In genomic region chr5:149317281-149318048, GRCh38 we compare ENCODE assay signal across 8 cellular contexts. TPM values are rescaled to one million over a fixed set of nuclear protein-coding genes. Genes with fewer than 3 reads are reported as not detected.
DNase-seq lines count a peak whose midpoint lies in the region; ATAC-seq, FAIRE-seq and TF ChIP-seq lines count a peak whose summit lies in the region.

No MANE protein-coding gene starts in this region.

- FAIRE-seq in urothelium cell line (lab: Jason Lieb, UNC) = no peak

- peak; percentile 89 for TF ChIP-seq CTCF in CD4-positive, alpha-beta T cell (IDR thresholded peaks at IDR 0.05)
- TF ChIP-seq CTCF in breast epithelium (IDR thresholded peaks at IDR 0.05) = peak; percentile 53 to 72 (median 66)
- TF ChIP-seq CTCF in right lobe of liver (IDR thresholded peaks at IDR 0.05) = peak; percentile 57 to 90 (median 70)

- H3K36me3 Mint-ChIP-seq in CD4-positive, alpha-beta T cell (ENCODE audit: low read depth) = no peaks in the 10 kb centered on the region

- peak in 9 of 10 experiments; percentile 11 to 37 (median 22) for DNase-seq in CD4-positive, alpha-beta T cell
- peak; percentile 71 for DNase-seq in HT-29 (ENCODE audit: low spot score)
- DNase-seq in RPMI8226 = peak; percentile 52
- DNase-seq in breast epithelium (ENCODE audit: low spot score in 2 of 2) = no peak
- DNase-seq in right lobe of liver = no peak
- peak; percentile 64 for DNase-seq in urothelium cell line (ENCODE audit: low spot score)
- no peak for DNase-seq in cortex of kidney (lab: John Stamatoyannopoulos, UW)

- no peak overlapping the region for H3K4me3 Mint-ChIP-seq in CD4-positive, alpha-beta T cell

- intact Hi-C loops in CD4-positive, alpha-beta T cell (cut with DNase I, micrococcal nuclease) = loop anchor here (1.0 to 2.0 kb wide), 4 partner anchors 54 to 247 kb away; no protein-coding TSS in a partner anchor
- intact Hi-C loops in breast epithelium (cut with DNase I; ENCODE audit: low total_unique reads) (no loop called here), right lobe of liver (cut with DNase I) (loop anchor here (5.0 kb wide), 1 partner anchor 55 kb away; no protein-coding TSS in a partner anchor)

- H3K27ac ChIP-seq in CD4-positive, alpha-beta T cell (ENCODE audit: low read depth, low read length) = no peak overlapping the region
- H3K27ac ChIP-seq in breast epithelium (no peak overlapping the region), right lobe of liver (no peak overlapping the region)

- no peaks in the 10 kb centered on the region for H3K9me3 ChIP-seq in CD4-positive, alpha-beta T cell (ENCODE audit: control insufficient read depth, low read length)
- H3K9me3 ChIP-seq in breast epithelium (no peaks in the 10 kb centered on the region), right lobe of liver (no peaks in the 10 kb centered on the region)

- peaks cover 6% of the 10 kb centered on the region for H3K4me1 Mint-ChIP-seq in CD4-positive, alpha-beta T cell (ENCODE audit: low read depth)

- H3K4me1 ChIP-seq in breast epithelium (peaks cover 0 to 7% of the 10 kb centered on the region in 2 donors), right lobe of liver (peaks cover 0 to 10% (median 3%) of the 10 kb centered on the region in 4 donors)

- no peak overlapping the region for H3K27ac Mint-ChIP-seq in CD4-positive, alpha-beta T cell

- peak; percentile 78 for ATAC-seq in CD4-positive, alpha-beta T cell (ENCODE audit: poor library complexity)
- ATAC-seq in GM18511 (IDR thresholded peaks at IDR 0.05; ENCODE audit: unreplicated experiment) (peak; percentile 77), right lobe of liver (peak; percentile 52 to 62 (median 58))

- no peak overlapping the region for H3K4me3 ChIP-seq in breast epithelium
- H3K4me3 ChIP-seq in right lobe of liver = no peak overlapping the region

- CTCF ChIA-PET in CD4-positive, alpha-beta T cell (lab: Charles Lee) = interaction anchor here (0.7 to 2.1 kb wide), 9 partner anchors 24 to 117 kb away, joined by 3 to 22 read pairs (median 5); no protein-coding TSS in a partner anchor

- TF ChIP-seq POLR2A in breast epithelium (IDR thresholded peaks at IDR 0.05) = no peak
- TF ChIP-seq POLR2A in right lobe of liver (IDR thresholded peaks at IDR 0.05) = no peak

- 25% methylated on average over 4 of the region's 14 CpGs for WGBS in right lobe of liver (ENCODE audit: insufficient coverage, low coverage, low lambda C conversion rate, missing lambda C conversion rate)

- POLR2A ChIA-PET in CD4-positive, alpha-beta T cell (lab: Charles Lee) = interaction anchor here (1.0 to 1.5 kb wide), 3 partner anchors 28 to 54 kb away, joined by 4 to 6 read pairs (median 4); partner anchors contain the start of genes GRPEL2 and PCYOX1L

- H3K27me3 Mint-ChIP-seq in CD4-positive, alpha-beta T cell = no peaks in the 10 kb centered on the region

- no peaks in the 10 kb centered on the region for H3K9me3 Mint-ChIP-seq in CD4-positive, alpha-beta T cell

- H3K36me3 ChIP-seq in breast epithelium = no peaks in the 10 kb centered on the region
- H3K36me3 ChIP-seq in right lobe of liver = no peaks in the 10 kb centered on the region

- H3K27me3 ChIP-seq in CD4-positive, alpha-beta T cell (ENCODE audit: control insufficient read depth, insufficient read depth, low read length) = no peaks in the 10 kb centered on the region
- H3K27me3 ChIP-seq in breast epithelium (no peaks in the 10 kb centered on the region), right lobe of liver (no peaks in the 10 kb centered on the region)

RNA-seq across cellular contexts. Expression of gene GRPEL2, which starts 27.8 kb away (rescaled TPM):
- total RNA-seq in CD4-positive, alpha-beta T cell = 10 to 100 TPM; 20.8 to 22.5 TPM
- total RNA-seq in HT-29 (2014; rRNA removed; shearing (Covaris generic)) = 10.7 and 14.2 TPM in 2 replicates
- total RNA-seq in breast epithelium (10 to 100 TPM; 14.4 to 17.1 (median 16.5) TPM), right lobe of liver (1 to 10 TPM; 4.2 to 6.9 (median 5.9) TPM)

RNA-seq across cellular contexts. Expression of gene PCYOX1L, which starts 40.4 kb away (rescaled TPM):
- total RNA-seq in CD4-positive, alpha-beta T cell = 10 to 100 TPM; 22.9 to 24.8 TPM
- total RNA-seq in HT-29 (2014; rRNA removed; shearing (Covaris generic)) = 1.2 and 1.7 TPM in 2 replicates
- 1 to 10 TPM; 3.2 to 6.6 (median 5.2) TPM for total RNA-seq in breast epithelium
- total RNA-seq in right lobe of liver = 1 to 10 TPM in 2 of 6 experiments, under 1 TPM in 4; 0.29 to 1.2 (median 0.62) TPM

RNA-seq across cellular contexts. Expression of gene AFAP1L1, which starts 45.8 kb away (rescaled TPM):
- under 1 TPM; 0.47 to 0.56 TPM for total RNA-seq in CD4-positive, alpha-beta T cell
- total RNA-seq in HT-29 (2014; rRNA removed; shearing (Covaris generic)) = 0.05 TPM in 1 of 2 replicates, not detected in the other
- total RNA-seq in breast epithelium (100 to 1,000 TPM in 1 of 3 donors, 10 to 100 TPM in 2; 13.3 to 108 (median 26.5) TPM), right lobe of liver (1 to 10 TPM; 3.1 to 6.6 (median 5.2) TPM)

Comparison
In these comparisons a context has a peak if more than half of its experiments do, and no peak if none do; other contexts are left out.
1. DNase-seq: peak in CD4-positive, alpha-beta T cell (9 of 10), HT-29 (single experiment), RPMI8226 (single experiment) and urothelium cell line (single experiment); none in breast epithelium (0 of 2), right lobe of liver (0 of 3) and cortex of kidney (single experiment).
2. Peak in every context shown above with its lines, with median percentiles within 50 percentile points of each other: ATAC-seq and CTCF ChIP-seq.